Comparison of ENCODE assay signal across 8 cellular contexts in genomic region chrX:2498781-2499302, GRCh38. TPM values are rescaled to one million over a fixed set of nuclear protein-coding genes. Genes with fewer than 3 reads are reported as not detected.
A peak's percentile ranks its signal among the peaks of the same experiment; 100 is the strongest.
DNase-seq lines count a peak whose midpoint lies in the region; ATAC-seq, FAIRE-seq and TF ChIP-seq lines count a peak whose summit lies in the region.

No MANE protein-coding gene starts in this region.

- no peak for FAIRE-seq in A549 (lab: Jason Lieb, UNC)

- H3K4me2 ChIP-seq in A549, result peak overlapping the region; percentile 81

- POLR2A ChIA-PET in A549 (lab: Yijun Ruan, JAX), result no interaction called here

- CTCF ChIA-PET in A549 (lab: Yijun Ruan, JAX), result no interaction called here

- peak overlapping the region; percentile 56 for H3K9ac ChIP-seq in HUES64 (ENCODE audit: low read depth, low read length)

- H3K27me3 ChIP-seq in HUES64 (ENCODE audit: insufficient read depth, low read length), result no peaks in the 10 kb centered on the region
- no peaks in the 10 kb centered on the region for H3K27me3 ChIP-seq in lower lobe of right lung (ENCODE audit: low read depth)

- 9% methylated on average over 10 of the region's 10 CpGs for WGBS in A549 (ENCODE audit: missing lambda C conversion rate)
- WGBS in HUES64, result 9% methylated on average over 10 of the region's 10 CpGs

- H3K27ac ChIP-seq in A549 (peak overlapping the region; percentile 96 to 100), HUES64 (ENCODE audit: low read depth, low read length) (peak overlapping the region; percentile 94), lower lobe of right lung (peak overlapping the region; percentile 94)

- no peaks in the 10 kb centered on the region for H3K9me3 Mint-ChIP-seq in type B pancreatic cell

- H3K4me3 ChIP-seq in A549 (peak overlapping the region; percentile 85), HUES64 (ENCODE audit: low read length) (peak overlapping the region; percentile 92), choroid plexus epithelial cell (ENCODE audit: low read depth, low read length) (peak overlapping the region; percentile 76), lower lobe of right lung (peak overlapping the region; percentile 90)

- peaks cover 4% of the 10 kb centered on the region for H3K36me3 Mint-ChIP-seq in type B pancreatic cell

- peak in 1 of 2 experiments; percentile 46; a peak in 3 of 6 replicates for ATAC-seq in A549
- peak; percentile 28 to 43 for ATAC-seq in lower lobe of right lung
- no peak for ATAC-seq in HG02885 (IDR thresholded peaks at IDR 0.05; ENCODE audit: poor library complexity, unreplicated experiment)
- ATAC-seq in HG02870 (IDR thresholded peaks at IDR 0.05; ENCODE audit: unreplicated experiment), result no peak

- no peak for TF ChIP-seq EP300 in A549 (IDR thresholded peaks at IDR 0.05)

- TF ChIP-seq RAD21 in A549 (conservative IDR thresholded peaks at IDR 0.05 in 1 of 2, IDR thresholded peaks at IDR 0.05 in 1 of 2), result no peak

- peak overlapping the region; percentile 79 for H3K27ac Mint-ChIP-seq in type B pancreatic cell

- H3K4me3 Mint-ChIP-seq in type B pancreatic cell, result peak overlapping the region; percentile 79

- H3K4me1 ChIP-seq in A549 (peaks cover 45% of the 10 kb centered on the region), HUES64 (ENCODE audit: insufficient read depth, low read length) (peaks cover 25% of the 10 kb centered on the region), lower lobe of right lung (peaks cover 29% of the 10 kb centered on the region)

- TF ChIP-seq CTCF in A549 (IDR thresholded peaks at IDR 0.05) (no peak), choroid plexus epithelial cell (conservative IDR thresholded peaks at IDR 0.05; ENCODE audit: low read depth, low read length) (no peak), lower lobe of right lung (IDR thresholded peaks at IDR 0.05) (no peak), type B pancreatic cell (conservative IDR thresholded peaks at IDR 0.05) (no peak)

- H3K27me3 Mint-ChIP-seq in type B pancreatic cell, result no peaks in the 10 kb centered on the region

- peaks cover 18% of the 10 kb centered on the region for H3K4me1 Mint-ChIP-seq in type B pancreatic cell (ENCODE audit: unreplicated experiment)

- no peak for TF ChIP-seq POLR2A in A549 (IDR thresholded peaks at IDR 0.05; ENCODE audit: low read length)

- H3K36me3 ChIP-seq in HUES64 (ENCODE audit: insufficient read depth, low read length) (peaks cover 23% of the 10 kb centered on the region), lower lobe of right lung (peaks cover 11% of the 10 kb centered on the region)

- intact Hi-C loops in lower lobe of right lung (cut with DNase I), result no loop called here

- no peaks in the 10 kb centered on the region for H3K9me3 ChIP-seq in A549
- H3K9me3 ChIP-seq in HUES64 (ENCODE audit: insufficient read depth, low read depth, low read length), result no peaks in the 10 kb centered on the region
- H3K9me3 ChIP-seq in lower lobe of right lung, result no peaks in the 10 kb centered on the region

- peak; percentile 45 to 54 for DNase-seq in A549 (ENCODE audit: low read depth in 1 of 2, low spot score in 1 of 2)
- peak; percentile 44 for DNase-seq in choroid plexus epithelial cell (ENCODE audit: low read depth)
- no peak for DNase-seq in lower lobe of right lung
- DNase-seq in type B pancreatic cell (ENCODE audit: extremely low spot score, unreplicated experiment), result no peak
- DNase-seq in NCI-H187 treated with DMSO at 0.1 percent for 48 hours (lab: John Stamatoyannopoulos, UW), result no peak

TF ChIP-seq in A549, 52 proteins besides CTCF, POLR2A, EP300 and RAD21:
- TF ChIP-seq EHMT2 (IDR thresholded peaks at IDR 0.05; ENCODE audit: low read depth), result no peak
- TF ChIP-seq, protein P1, sequence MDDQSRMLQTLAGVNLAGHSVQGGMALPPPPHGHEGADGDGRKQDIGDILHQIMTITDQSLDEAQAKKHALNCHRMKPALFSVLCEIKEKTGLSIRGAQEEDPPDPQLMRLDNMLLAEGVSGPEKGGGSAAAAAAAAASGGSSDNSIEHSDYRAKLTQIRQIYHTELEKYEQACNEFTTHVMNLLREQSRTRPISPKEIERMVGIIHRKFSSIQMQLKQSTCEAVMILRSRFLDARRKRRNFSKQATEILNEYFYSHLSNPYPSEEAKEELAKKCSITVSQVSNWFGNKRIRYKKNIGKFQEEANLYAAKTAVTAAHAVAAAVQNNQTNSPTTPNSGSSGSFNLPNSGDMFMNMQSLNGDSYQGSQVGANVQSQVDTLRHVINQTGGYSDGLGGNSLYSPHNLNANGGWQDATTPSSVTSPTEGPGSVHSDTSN (IDR thresholded peaks at IDR 0.05), result no peak

RNA-seq across cellular contexts. Expression of gene DHRSX, which starts 1.9 kb away (rescaled TPM):
- polyA plus RNA-seq in A549 (2011; rRNA removed), result 56.3 and 71.6 TPM in 2 replicates
- 59.4 and 59.7 TPM in 2 replicates for polyA plus RNA-seq in A549 (2012; cell fraction: cytosol; rRNA removed)
- polyA plus RNA-seq in A549 (2012; cell fraction: nucleus; rRNA removed), result 43.1 and 45.8 TPM in 2 replicates
- 26.2 to 32.1 TPM (median 29.7 TPM) in 3 replicates for polyA plus RNA-seq in A549 (2017; fragmentation: RNase III; extraction: RNeasy Plus Mini Kit Qiagen cat#74134 plus additional on column Dnase treatment)
- 56.4 and 62.1 TPM in 2 replicates for polyA minus RNA-seq in A549 (2011; rRNA and poly(A)+ RNA removed)
- polyA plus RNA-seq in HUES64 (2013, experiment 1 of 2), result 25.8 TPM
- 37.3 TPM for polyA plus RNA-seq in HUES64 (2013, experiment 2 of 2)
- 31.9 TPM for total RNA-seq in lower lobe of right lung
- total RNA-seq in type B pancreatic cell (ENCODE audit: low replicate concordance), result 21.0 and 34.2 TPM in 2 replicates

RNA-seq across cellular contexts. Expression of gene ZBED1, which starts 1.9 kb away (rescaled TPM):
- polyA plus RNA-seq in A549 (2011; rRNA removed) (21.1 and 21.9 TPM in 2 replicates), A549 (2017; fragmentation: RNase III; extraction: RNeasy Plus Mini Kit Qiagen cat#74134 plus additional on column Dnase treatment) (17.0 to 19.7 TPM (median 18.9 TPM) in 3 replicates)
- 25.2 and 37.3 TPM in 2 replicates for polyA plus RNA-seq in A549 (2012; cell fraction: cytosol; rRNA removed)
- 23.5 and 26.6 TPM in 2 replicates for polyA plus RNA-seq in A549 (2012; cell fraction: nucleus; rRNA removed)
- 19.4 and 25.5 TPM in 2 replicates for polyA minus RNA-seq in A549 (2011; rRNA and poly(A)+ RNA removed)
- 25.3 TPM for polyA plus RNA-seq in HUES64 (2013, experiment 1 of 2)
- polyA plus RNA-seq in HUES64 (2013, experiment 2 of 2), result 26.4 TPM
- total RNA-seq in lower lobe of right lung (46.3 TPM), type B pancreatic cell (ENCODE audit: low replicate concordance) (29.3 and 42.0 TPM in 2 replicates)

Comparison
In these comparisons a context has a peak if more than half of its experiments do, and no peak if none do; other contexts are left out.
1. ATAC-seq: peak in lower lobe of right lung (2 of 2); none in HG02885 (single experiment) and HG02870 (single experiment).
2. DNase-seq: peak in A549 (2 of 2) and choroid plexus epithelial cell (single experiment); none in lower lobe of right lung (single experiment), type B pancreatic cell (single experiment) and NCI-H187 treated with DMSO at 0.1 percent for 48 hours (single experiment).
3. Peak in every context shown above with its lines, with median percentiles within 50 percentile points of each other: H3K27ac ChIP-seq and H3K4me3 ChIP-seq.